ENCODE assay signal across 8 cellular contexts in the genomic region with DNA sequence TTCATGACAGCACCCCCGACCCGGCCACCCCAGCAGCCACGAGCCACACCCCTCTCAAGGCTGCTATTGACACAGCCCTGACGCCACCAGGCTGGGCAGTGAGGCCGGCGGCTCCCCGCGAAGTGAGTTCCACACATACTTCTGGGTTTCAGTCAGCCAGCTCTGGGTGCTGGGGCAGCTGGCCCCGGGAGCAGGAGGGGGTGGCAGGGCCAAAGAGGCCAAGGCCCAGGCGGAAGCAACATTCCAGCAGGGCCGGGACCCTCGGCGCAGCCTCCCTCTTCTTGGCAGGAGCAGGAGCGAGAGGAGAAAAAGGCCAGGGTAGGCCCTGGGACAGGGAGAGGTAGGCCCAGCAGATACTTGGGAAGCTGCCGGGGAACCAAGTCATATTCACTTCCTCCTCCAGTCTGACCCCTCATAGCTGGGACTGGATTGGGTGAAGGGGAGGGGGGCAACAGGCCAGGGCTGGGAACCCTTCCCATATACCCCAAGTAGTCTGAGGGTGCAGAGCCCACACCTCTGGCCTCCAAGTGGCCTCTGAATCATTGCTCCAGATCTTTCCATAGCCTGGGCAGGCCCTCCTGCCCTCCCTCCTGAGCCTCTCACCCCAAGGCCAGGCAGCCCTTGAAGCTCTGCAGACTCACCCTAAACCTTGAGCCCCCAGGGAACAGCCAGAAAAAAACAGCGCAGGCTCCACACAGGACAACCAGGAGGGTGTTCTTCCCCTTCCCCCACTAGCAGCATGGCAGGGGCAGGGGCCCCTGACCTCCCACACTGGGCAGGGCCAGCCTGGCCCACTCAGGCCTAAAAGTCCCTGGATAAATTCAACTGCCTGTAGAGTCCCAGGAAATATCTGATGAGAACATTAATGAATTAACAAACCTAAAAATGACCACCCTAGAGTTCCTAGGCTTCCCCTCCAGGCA. TPM values are rescaled to one million over a fixed set of nuclear protein-coding genes. Genes with fewer than 3 reads are reported as not detected.
DNase-seq lines count a peak whose midpoint lies in the region; ATAC-seq and TF ChIP-seq lines count a peak whose summit lies in the region.

No MANE protein-coding gene starts in this region.

- peak overlapping the region; percentile 39 for H3K4me3 ChIP-seq in AG10803 (ENCODE audit: low read length)
- H3K4me3 ChIP-seq in fibroblast of lung (replicated peaks in 1 of 4; ENCODE audit: control extremely low read depth in 1 of 4, insufficient read depth in 1 of 4, low read depth in 3 of 4, low read length in 4 of 4) = no peak overlapping the region
- H3K4me3 ChIP-seq in dorsolateral prefrontal cortex = no peak overlapping the region

- H3K27me3 ChIP-seq in fibroblast of lung (ENCODE audit: control insufficient read depth, insufficient read depth, low read length) (no peaks in the 10 kb centered on the region), dorsolateral prefrontal cortex (peaks cover 0 to 4% (median 0%) of the 10 kb centered on the region in 45 donors)

- no peak overlapping the region for H2AFZ ChIP-seq in fibroblast of lung (ENCODE audit: low read length)

- H3K9me3 ChIP-seq in fibroblast of lung (ENCODE audit: control insufficient read depth, insufficient read depth, low read depth, low read length) = no peaks in the 10 kb centered on the region

- H4K20me1 ChIP-seq in fibroblast of lung (ENCODE audit: control insufficient read depth, extremely low read depth, insufficient read depth, low read length) = no peaks in the 10 kb centered on the region

- peaks cover 68% of the 10 kb centered on the region for H3K79me2 ChIP-seq in fibroblast of lung (ENCODE audit: control insufficient read depth, insufficient read depth, low read length)

- intact Hi-C loops in dorsolateral prefrontal cortex (cut with DNase I) = loop anchor here in 1 of 2 donors (10.0 kb wide), 1 partner anchor 93 kb away; no protein-coding TSS in a partner anchor

- H3K36me3 ChIP-seq in fibroblast of lung (ENCODE audit: control insufficient read depth, insufficient read depth, low read length) = peaks cover 4% of the 10 kb centered on the region

- H3K9ac ChIP-seq in fibroblast of lung (ENCODE audit: insufficient read depth, low read length) = peak overlapping the region; percentile 64

- TF ChIP-seq CTCF in AG10803 (conservative IDR thresholded peaks at IDR 0.05; ENCODE audit: low read length) = no peak
- TF ChIP-seq CTCF in fibroblast of lung (conservative IDR thresholded peaks at IDR 0.05 in 1 of 2, IDR thresholded peaks at IDR 0.05 in 1 of 2; ENCODE audit: low read depth in 1 of 2, low read length in 2 of 2) = no peak
- no peak for TF ChIP-seq CTCF in omental fat pad (IDR thresholded peaks at IDR 0.05)
- TF ChIP-seq CTCF in dorsolateral prefrontal cortex (IDR thresholded peaks at IDR 0.05 in 54 of 56, conservative IDR thresholded peaks at IDR 0.05 in 2 of 56; ENCODE audit: low read depth in 1 of 56, partially characterized antibody in 56 of 56) = no peak

- H3K4me2 ChIP-seq in fibroblast of lung (ENCODE audit: extremely low read depth, insufficient read depth, low read length) = peak overlapping the region; percentile 58

- H3K4me1 ChIP-seq in fibroblast of lung (ENCODE audit: control insufficient read depth, extremely low read depth, insufficient read depth, low read length) = peaks cover 50% of the 10 kb centered on the region

- H3K27ac ChIP-seq in fibroblast of lung (ENCODE audit: insufficient read depth, low read length) = peak overlapping the region; percentile 95
- H3K27ac ChIP-seq in dorsolateral prefrontal cortex = peak overlapping the region in 10 of 59 donors; percentile 7 to 72 (median 46)

- ATAC-seq in omental fat pad (ENCODE audit: low FRiP score) (peak; percentile 38), HG02884 (IDR thresholded peaks at IDR 0.05; ENCODE audit: unreplicated experiment) (no peak)

- peak; percentile 98 for DNase-seq in AG10803 (ENCODE audit: low read depth)
- DNase-seq in RPMI7951 (ENCODE audit: low read depth) = peak; percentile 89
- DNase-seq in fibroblast of lung (ENCODE audit: low read depth in 2 of 2) = peak; percentile 88 to 95
- no peak for DNase-seq in omental fat pad (ENCODE audit: low spot score)
- no peak for DNase-seq in dorsolateral prefrontal cortex
- DNase-seq in cerebellum (ENCODE audit: low spot score) = no peak
- no peak for DNase-seq in NCI-H2081 treated with DMSO at 0.1 percent for 48 hours (lab: John Stamatoyannopoulos, UW)

RNA-seq across cellular contexts. Expression of gene HSPG2, which starts 5.7 kb away (rescaled TPM):
- total RNA-seq in RPMI7951 (2014; rRNA removed; shearing (Covaris generic)) = 9.7 and 12.4 TPM in 2 replicates
- total RNA-seq in fibroblast of lung = 49.8 and 88.4 TPM in 2 replicates
- 21.2 and 40.7 TPM in 2 replicates for polyA plus RNA-seq in fibroblast of lung
- polyA plus RNA-seq in fibroblast of lung (2012) = 91.8 and 196 TPM in 2 replicates
- polyA minus RNA-seq in fibroblast of lung (ENCODE audit: low replicate concordance) = 177 and 384 TPM in 2 replicates
- 100 to 1,000 TPM in 3 of 4 donors, 10 to 100 TPM in 1; 66.0 to 496 (median 198) TPM for total RNA-seq in omental fat pad
- total RNA-seq in dorsolateral prefrontal cortex = 10 to 100 TPM in 106 of 120 experiments, 1 to 10 TPM in 14; 5.1 to 53.9 (median 15.4) TPM
- 16.1 TPM for total RNA-seq in cerebellum

RNA-seq across cellular contexts. Expression of gene CELA3B, which starts 45.4 kb away (rescaled TPM):
- total RNA-seq in RPMI7951 (2014; rRNA removed; shearing (Covaris generic)) = not detected in 2 replicates
- total RNA-seq in fibroblast of lung (not detected in 2 replicates), omental fat pad (1 to 10 TPM in 1 of 4 donors, not detected in 3; 2.0 TPM), dorsolateral prefrontal cortex (not detected), cerebellum (not detected)
- polyA plus RNA-seq in fibroblast of lung = not detected in 2 replicates
- not detected in 2 replicates for polyA plus RNA-seq in fibroblast of lung (2012)
- not detected in 2 replicates for polyA minus RNA-seq in fibroblast of lung (ENCODE audit: low replicate concordance)

Comparison
In these comparisons a context has a peak if more than half of its experiments do, and no peak if none do; other contexts are left out.
1. DNase-seq: peak in AG10803 (single experiment), RPMI7951 (single experiment) and fibroblast of lung (2 of 2); none in omental fat pad (single experiment), dorsolateral prefrontal cortex (0 of 10), cerebellum (single experiment) and NCI-H2081 treated with DMSO at 0.1 percent for 48 hours (single experiment).